40 cellular contexts compared by ENCODE assay signal in genomic region chr11:94312339-94312738, GRCh38. TPM values are rescaled to one million over a fixed set of nuclear protein-coding genes. Genes with fewer than 3 reads are reported as not detected.
"Had no signal": no experiment of that assay in that cellular context is flagged by ENCODE, and none has a peak within 500 bp of the region (broad histone marks: within the 10 kb centered on the region; RNA-seq: fewer than 3 reads in every experiment).

No MANE protein-coding gene starts in this region.

- H3K9me3 ChIP-seq: adrenal gland, body of pancreas, breast epithelium had no signal

- H3K4me3 ChIP-seq: adrenal gland, body of pancreas, breast epithelium, cardiac muscle cell had no signal

- DNase-seq: activated CD4-positive, alpha-beta memory T cell treated with anti-CD3 and anti-CD28 coated beads for 36 hours; activated CD4-positive, alpha-beta T cell treated with anti-CD3 and anti-CD28 coated beads for 4 hours; activated CD4-positive, alpha-beta T cell treated with anti-CD3 and anti-CD28 coated beads, Interleukin-2, amount 10 ng/mL, durations not matched to agents 24 days and 14 days; activated CD4-positive, alpha-beta T cell treated with anti-CD3 and anti-CD28 coated beads, Interleukin-2, amount 50 U/mL, for 1 hour; activated CD4-positive, alpha-beta T cell treated with anti-CD3 and anti-CD28 coated beads, Interleukin-2, amount 50 U/mL, for 4 hours; activated CD4-positive, CD25-positive, alpha-beta regulatory T cell treated with anti-CD3 and anti-CD28 coated beads, Interleukin-2, amount 50 U/mL, for 72 hours; activated CD8-positive, alpha-beta memory T cell treated with anti-CD3 and anti-CD28 coated beads, Interleukin-2, amount 50 U/mL, for 4 hours; activated CD8-positive, alpha-beta T cell treated with anti-CD3 and anti-CD28 coated beads for 36 hours; activated effector memory CD4-positive, alpha-beta T cell treated with anti-CD3 and anti-CD28 coated beads, Interleukin-2, amount 50 U/mL, for 16 hours; activated gamma-delta T cell treated with Interleukin-2 at 50 U/mL for 16 hours; activated naive CD4-positive, alpha-beta T cell; activated naive CD4-positive, alpha-beta T cell treated with anti-CD3 and anti-CD28 coated beads for 36 hours; activated naive CD4-positive, alpha-beta T cell treated with anti-CD3 and anti-CD28 coated beads, Interleukin-2, amount 50 U/mL, for 16 hours; activated naive CD8-positive, alpha-beta T cell treated with anti-CD3 and anti-CD28 coated beads for 36 hours; activated T-cell treated with anti-CD3 and anti-CD28 coated beads for 4 hours; activated T-cell treated with anti-CD3 and anti-CD28 coated beads, Interleukin-2, amount 50 U/mL, for 1 hour; activated T-cell treated with anti-CD3 and anti-CD28 coated beads, Interleukin-2, amount 50 U/mL, for 4 hours; activated T-cell treated with anti-CD3 and anti-CD28 coated beads, Interleukin-2, amount 50 U/mL, for 72 hours; adrenal gland; amniotic stem cell; aorta; body of pancreas; brain microvascular endothelial cell; caudate nucleus; cerebellar nuclear complex; T-helper 1 cell; T-helper 2 cell; T-helper 9 cell had no signal

- H3K27ac ChIP-seq: adrenal gland, body of pancreas, brain microvascular endothelial cell, breast epithelium, cardiac muscle cell, VCaP had no signal

- H3K27ac Mint-ChIP-seq: activated CD4-positive, alpha-beta memory T cell treated with anti-CD3 and anti-CD28 coated beads for 36 hours; activated CD4-positive, alpha-beta T cell treated with anti-CD3 and anti-CD28 coated beads, Interleukin-2, amount 10 ng/mL, durations not matched to agents 24 days and 14 days; activated CD8-positive, alpha-beta T cell treated with anti-CD3 and anti-CD28 coated beads for 36 hours; activated naive CD4-positive, alpha-beta T cell treated with anti-CD3 and anti-CD28 coated beads for 36 hours; activated naive CD4-positive, alpha-beta T cell treated with anti-CD3 and anti-CD28 coated beads, Interleukin-2, amount 50 U/mL, for 72 hours; activated naive CD8-positive, alpha-beta T cell treated with anti-CD3 and anti-CD28 coated beads for 36 hours; activated T-cell treated with anti-CD3 and anti-CD28 coated beads, Interleukin-2, amount 50 U/mL, for 72 hours; activated T-helper 1 cell treated with anti-CD3 and anti-CD28 coated beads, Interleukin-12 subunit alpha, Interleukin-12 subunit beta, Interleukin-2, Interleukin-4 antibody, amounts not matched to agents 30 ng/mL and 10 ng/mL and 1 ng/mL, durations not matched to agents 14 hours and 24 hours and 36 hours; activated T-helper 17 cell treated with anti-CD3 and anti-CD28 coated beads, Interleukin-2, amount 50 U/mL, for 72 hours; T-helper 1 cell treated with Interleukin-12 subunit alpha and Interleukin-12 subunit beta and Interleukin-4 antibody, amounts not matched to agents 30 μg/mL and 1 μg/mL, for 36 hours; T-helper 2 cell treated with Interferon-gamma antibody and Interleukin-4, amounts not matched to agents 5 μg/mL and 100 μg/mL, for 36 hours had no signal

- ATAC-seq: activated CD8-positive, alpha-beta T cell treated with anti-CD3 and anti-CD28 coated beads for 36 hours; activated naive CD4-positive, alpha-beta T cell treated with anti-CD3 and anti-CD28 coated beads, Interleukin-2, amount 50 U/mL, for 72 hours; activated T-cell treated with anti-CD3 and anti-CD28 coated beads, Interleukin-2, amount 50 U/mL, for 4 hours; activated T-cell treated with anti-CD3 and anti-CD28 coated beads, Interleukin-2, amount 50 U/mL, for 72 hours; activated T-helper 17 cell treated with anti-CD3 and anti-CD28 coated beads, Interleukin-2, amount 50 U/mL, for 72 hours; body of pancreas had no signal

- H3K36me3 Mint-ChIP-seq: activated CD4-positive, alpha-beta memory T cell treated with anti-CD3 and anti-CD28 coated beads for 36 hours; activated naive CD4-positive, alpha-beta T cell treated with anti-CD3 and anti-CD28 coated beads, Interleukin-2, amount 50 U/mL, for 72 hours; activated naive CD8-positive, alpha-beta T cell treated with anti-CD3 and anti-CD28 coated beads for 36 hours had no signal

- H3K36me3 ChIP-seq: adrenal gland, brain microvascular endothelial cell, breast epithelium, cardiac muscle cell had no signal

- H3K4me3 Mint-ChIP-seq: activated CD4-positive, alpha-beta memory T cell treated with anti-CD3 and anti-CD28 coated beads for 36 hours; activated CD4-positive, alpha-beta T cell treated with anti-CD3 and anti-CD28 coated beads, Interleukin-2, amount 10 ng/mL, durations not matched to agents 24 days and 14 days; activated CD8-positive, alpha-beta T cell treated with anti-CD3 and anti-CD28 coated beads for 36 hours; activated naive CD4-positive, alpha-beta T cell treated with anti-CD3 and anti-CD28 coated beads for 36 hours; activated naive CD8-positive, alpha-beta T cell treated with anti-CD3 and anti-CD28 coated beads for 36 hours; activated T-cell treated with anti-CD3 and anti-CD28 coated beads, Interleukin-2, amount 50 U/mL, for 4 hours; activated T-cell treated with anti-CD3 and anti-CD28 coated beads, Interleukin-2, amount 50 U/mL, for 72 hours; activated T-helper 1 cell treated with anti-CD3 and anti-CD28 coated beads, Interleukin-12 subunit alpha, Interleukin-12 subunit beta, Interleukin-2, Interleukin-4 antibody, amounts not matched to agents 30 ng/mL and 10 ng/mL and 1 ng/mL, durations not matched to agents 14 hours and 24 hours and 36 hours; activated T-helper 17 cell treated with anti-CD3 and anti-CD28 coated beads, Interleukin-2, amount 50 U/mL, for 72 hours; central memory CD8-positive, alpha-beta T cell; T-helper 1 cell treated with Interleukin-12 subunit alpha and Interleukin-12 subunit beta and Interleukin-4 antibody, amounts not matched to agents 30 μg/mL and 1 μg/mL, for 36 hours; T-helper 2 cell treated with Interferon-gamma antibody and Interleukin-4, amounts not matched to agents 5 μg/mL and 100 μg/mL, for 36 hours had no signal

- H3K9me3 Mint-ChIP-seq: activated CD4-positive, alpha-beta memory T cell treated with anti-CD3 and anti-CD28 coated beads for 36 hours; activated CD4-positive, alpha-beta T cell treated with anti-CD3 and anti-CD28 coated beads, Interleukin-2, amount 10 ng/mL, durations not matched to agents 24 days and 14 days; activated CD8-positive, alpha-beta T cell treated with anti-CD3 and anti-CD28 coated beads for 36 hours; activated naive CD4-positive, alpha-beta T cell treated with anti-CD3 and anti-CD28 coated beads for 36 hours; activated naive CD4-positive, alpha-beta T cell treated with anti-CD3 and anti-CD28 coated beads, Interleukin-2, amount 50 U/mL, for 72 hours; activated naive CD8-positive, alpha-beta T cell treated with anti-CD3 and anti-CD28 coated beads for 36 hours; activated T-cell treated with anti-CD3 and anti-CD28 coated beads, Interleukin-2, amount 50 U/mL, for 4 hours; activated T-cell treated with anti-CD3 and anti-CD28 coated beads, Interleukin-2, amount 50 U/mL, for 72 hours; activated T-helper 1 cell treated with anti-CD3 and anti-CD28 coated beads, Interleukin-12 subunit alpha, Interleukin-12 subunit beta, Interleukin-2, Interleukin-4 antibody, amounts not matched to agents 30 ng/mL and 10 ng/mL and 1 ng/mL, durations not matched to agents 14 hours and 24 hours and 36 hours; activated T-helper 17 cell treated with anti-CD3 and anti-CD28 coated beads, Interleukin-2, amount 50 U/mL, for 72 hours; central memory CD8-positive, alpha-beta T cell; T-helper 1 cell treated with Interleukin-12 subunit alpha and Interleukin-12 subunit beta and Interleukin-4 antibody, amounts not matched to agents 30 μg/mL and 1 μg/mL, for 36 hours; T-helper 2 cell treated with Interferon-gamma antibody and Interleukin-4, amounts not matched to agents 5 μg/mL and 100 μg/mL, for 36 hours had no signal

- H3K4me1 Mint-ChIP-seq: activated CD4-positive, alpha-beta T cell treated with anti-CD3 and anti-CD28 coated beads, Interleukin-2, amount 10 ng/mL, durations not matched to agents 24 days and 14 days; activated naive CD8-positive, alpha-beta T cell treated with anti-CD3 and anti-CD28 coated beads for 36 hours; activated T-helper 17 cell treated with anti-CD3 and anti-CD28 coated beads, Interleukin-2, amount 50 U/mL, for 72 hours; central memory CD8-positive, alpha-beta T cell had no signal

- H3K27me3 ChIP-seq: adrenal gland, body of pancreas, brain microvascular endothelial cell, breast epithelium, cardiac muscle cell had no signal

- H3K4me1 ChIP-seq: body of pancreas, breast epithelium had no signal

RNA-seq across cellular contexts. Expression of gene IZUMO1R, which starts 8.0 kb away (rescaled TPM):
- total RNA-seq: activated CD4-positive, alpha-beta memory T cell treated with anti-CD3 and anti-CD28 coated beads for 36 hours; activated CD4-positive, alpha-beta T cell treated with anti-CD3 and anti-CD28 coated beads, Interleukin-2, amount 10 ng/mL, durations not matched to agents 24 days and 14 days; activated CD8-positive, alpha-beta memory T cell treated with anti-CD3 and anti-CD28 coated beads for 36 hours; activated CD8-positive, alpha-beta T cell treated with anti-CD3 and anti-CD28 coated beads for 36 hours; activated naive CD4-positive, alpha-beta T cell treated with anti-CD3 and anti-CD28 coated beads for 36 hours; activated naive CD4-positive, alpha-beta T cell treated with anti-CD3 and anti-CD28 coated beads, Interleukin-2, amount 50 U/mL, for 72 hours; activated naive CD8-positive, alpha-beta T cell treated with anti-CD3 and anti-CD28 coated beads for 36 hours; activated T-cell treated with anti-CD3 and anti-CD28 coated beads, Interleukin-2, amount 50 U/mL, for 4 hours; activated T-cell treated with anti-CD3 and anti-CD28 coated beads, Interleukin-2, amount 50 U/mL, for 72 hours; activated T-helper 1 cell treated with anti-CD3 and anti-CD28 coated beads, Interleukin-12 subunit alpha, Interleukin-12 subunit beta, Interleukin-2, Interleukin-4 antibody, amounts not matched to agents 30 ng/mL and 10 ng/mL and 1 ng/mL, durations not matched to agents 14 hours and 24 hours and 36 hours; activated T-helper 17 cell treated with anti-CD3 and anti-CD28 coated beads, Interleukin-2, amount 50 U/mL, for 72 hours; aorta; astrocyte; body of pancreas; breast epithelium; cardiac muscle cell; chondrocyte had no signal
- polyA plus RNA-seq: adrenal gland, aorta, cardiac muscle cell had no signal
